Comparison of ENCODE assay signal across 14 cellular contexts in the genomic region with DNA sequence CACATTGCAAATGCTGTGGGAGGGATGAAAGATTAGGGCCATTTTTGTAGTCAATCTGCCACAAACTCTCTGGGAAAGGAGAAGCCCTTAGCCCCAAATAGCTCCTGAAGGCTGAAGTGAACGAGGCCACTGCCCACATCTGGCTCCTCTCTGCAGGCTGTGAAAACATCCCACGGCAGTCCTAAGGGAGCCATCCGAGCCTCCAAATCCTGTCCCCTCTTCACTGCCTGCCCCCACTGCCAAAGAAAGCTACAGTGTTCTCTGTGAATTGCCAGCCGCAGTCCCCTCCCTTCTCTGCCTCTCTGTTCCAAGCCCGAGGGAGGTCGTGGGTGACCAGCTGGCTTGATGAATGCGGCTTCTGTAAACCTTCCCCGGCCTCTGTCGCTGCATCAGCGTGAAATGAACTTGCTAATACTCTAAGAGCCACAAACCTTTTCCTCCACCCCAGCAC.
DNase-seq lines count a peak whose midpoint lies in the region; ATAC-seq, FAIRE-seq and TF ChIP-seq lines count a peak whose summit lies in the region.
"Had no signal": no experiment of that assay in that cellular context is flagged by ENCODE, and none has a peak within 500 bp of the region (broad histone marks: within the 10 kb centered on the region; RNA-seq: fewer than 3 reads in every experiment).

No MANE protein-coding gene starts in this region.

- no peaks in the 10 kb centered on the region for H3K9me1 ChIP-seq in K562 (ENCODE audit: control insufficient read depth, insufficient read depth, low read length)

- peak overlapping the region; percentile 25 for H3K4me3 Mint-ChIP-seq in neural crest cell
- H3K4me3 Mint-ChIP-seq in activated naive CD4-positive, alpha-beta T cell treated with anti-CD3 and anti-CD28 coated beads, Interleukin-2, amount 10 ng/mL, durations not matched to agents 7 days and 5 days: no peak overlapping the region
- H3K4me3 Mint-ChIP-seq: activated CD8-positive, alpha-beta T cell treated with anti-CD3 and anti-CD28 coated beads for 36 hours had no signal

- in situ Hi-C loops in K562 (cut with MboI): no loop called here

- 24% methylated on average over 5 of the region's 10 CpGs for WGBS in K562 (ENCODE audit: insufficient coverage, low coverage, missing lambda C conversion rate)
- WGBS in thyroid gland, 2 donors: 43 to 49% methylated on average over 7 to 10 of the region's 10 CpGs

- no peak for DNase-seq in K562 (ENCODE audit: extremely low read depth in 1 of 4, low spot score in 3 of 4)
- peak; percentile 73 to 96 (median 90) for DNase-seq in head of caudate nucleus
- peak; percentile 25 for DNase-seq in neural crest cell (ENCODE audit: low read depth, low spot score)
- DNase-seq in thyroid gland: peak; percentile 40 to 51
- DNase-seq in activated naive CD4-positive, alpha-beta T cell treated with anti-CD3 and anti-CD28 coated beads, Interleukin-2, amount 10 ng/mL, durations not matched to agents 7 days and 5 days: no peak
- DNase-seq in HT-29 (ENCODE audit: low spot score): no peak
- no peak for DNase-seq in NCI-H128 (lab: John Stamatoyannopoulos, UW; ENCODE audit: unreplicated experiment)
- DNase-seq: activated CD8-positive, alpha-beta T cell treated with anti-CD3 and anti-CD28 coated beads for 36 hours; DND-41; NCI-H1417 treated with DMSO at 0.1 percent for 48 hours; NCI-H345 had no signal

- FAIRE-seq in K562 (lab: Jason Lieb, UNC): no peak

- CTCF ChIA-PET in K562 (lab: Yijun Ruan, JAX; ENCODE audit: low intra/inter-chr PET ratio): interaction anchor here (2.4 kb wide), 1 partner anchor 127 kb away, joined by 7 read pairs; no protein-coding TSS in a partner anchor
- CTCF ChIA-PET in activated naive CD4-positive, alpha-beta T cell treated with anti-CD3 and anti-CD28 coated beads, Interleukin-2, amount 10 ng/mL, durations not matched to agents 7 days and 5 days (lab: Charles Lee): interaction anchor here (1.5 kb wide), 1 partner anchor 128 kb away, joined by 3 read pairs; no protein-coding TSS in a partner anchor

- H3K27me3 Mint-ChIP-seq in neural crest cell (ENCODE audit: low read depth): no peaks in the 10 kb centered on the region
- H3K27me3 Mint-ChIP-seq in activated naive CD4-positive, alpha-beta T cell treated with anti-CD3 and anti-CD28 coated beads, Interleukin-2, amount 10 ng/mL, durations not matched to agents 7 days and 5 days: peaks cover 10% of the 10 kb centered on the region

- intact Hi-C loops in K562 (cut with micrococcal nuclease) (no loop called here), head of caudate nucleus (cut with DNase I) (loop anchor here (5.0 kb wide), 1 partner anchor 127 kb away; no protein-coding TSS in a partner anchor), thyroid gland (cut with DNase I) (no loop called here)

- H3K9me3 ChIP-seq in K562 (replicated peaks; ENCODE audit: control insufficient read depth, insufficient read depth, low read depth, low read length) (no peaks in the 10 kb centered on the region), thyroid gland (no peaks in the 10 kb centered on the region)

- TF ChIP-seq CTCF in K562 (IDR thresholded peaks at IDR 0.05 in 2 of 3, conservative IDR thresholded peaks at IDR 0.05 in 1 of 3; ENCODE audit: insufficient read depth in 2 of 3, low read depth in 1 of 3, low read length in 3 of 3) (no peak), neural crest cell (conservative IDR thresholded peaks at IDR 0.05) (no peak), thyroid gland (IDR thresholded peaks at IDR 0.05) (no peak)

- H3K4me3 ChIP-seq in K562: no peak overlapping the region
- H3K4me3 ChIP-seq in thyroid gland (replicated peaks in 1 of 3): no peak overlapping the region

- peak overlapping the region; percentile 59 for H3K27ac Mint-ChIP-seq in neural crest cell (ENCODE audit: unreplicated experiment)
- H3K27ac Mint-ChIP-seq in activated naive CD4-positive, alpha-beta T cell treated with anti-CD3 and anti-CD28 coated beads, Interleukin-2, amount 10 ng/mL, durations not matched to agents 7 days and 5 days: no peak overlapping the region
- H3K27ac Mint-ChIP-seq: activated CD8-positive, alpha-beta T cell treated with anti-CD3 and anti-CD28 coated beads for 36 hours had no signal

- H3K4me1 Mint-ChIP-seq in neural crest cell: peaks cover 29% of the 10 kb centered on the region
- peaks cover 4% of the 10 kb centered on the region for H3K4me1 Mint-ChIP-seq in activated naive CD4-positive, alpha-beta T cell treated with anti-CD3 and anti-CD28 coated beads, Interleukin-2, amount 10 ng/mL, durations not matched to agents 7 days and 5 days

- TF ChIP-seq EP300 in K562 (IDR thresholded peaks at IDR 0.05; ENCODE audit: low read length): no peak

- H3K79me2 ChIP-seq in K562 (ENCODE audit: control insufficient read depth, insufficient read depth, low read length): no peaks in the 10 kb centered on the region

- TF ChIP-seq POLR2A in K562 (conservative IDR thresholded peaks at IDR 0.05) (no peak), thyroid gland (IDR thresholded peaks at IDR 0.05) (no peak)

- no peak for TF ChIP-seq RAD21 in K562 (CRISPR knock-in tag; conservative IDR thresholded peaks at IDR 0.05 in 1 of 2, IDR thresholded peaks at IDR 0.05 in 1 of 2)

- ATAC-seq in K562: no peak
- ATAC-seq: activated CD8-positive, alpha-beta T cell treated with anti-CD3 and anti-CD28 coated beads for 36 hours; HCT116 had no signal

- POLR2A ChIA-PET in K562 (lab: Yijun Ruan, JAX): no interaction called here

- no peaks in the 10 kb centered on the region for H3K9me3 Mint-ChIP-seq in neural crest cell
- H3K9me3 Mint-ChIP-seq in activated naive CD4-positive, alpha-beta T cell treated with anti-CD3 and anti-CD28 coated beads, Interleukin-2, amount 10 ng/mL, durations not matched to agents 7 days and 5 days: peaks cover 2% of the 10 kb centered on the region
- H3K9me3 Mint-ChIP-seq: activated CD8-positive, alpha-beta T cell treated with anti-CD3 and anti-CD28 coated beads for 36 hours had no signal

- H3K4me1 ChIP-seq in K562 (replicated peaks in 1 of 2; ENCODE audit: control insufficient read depth in 2 of 2, insufficient read depth in 2 of 2, low read length in 2 of 2): no peaks in the 10 kb centered on the region; a peak in 1 of 5 replicates
- peaks cover 50 to 52% of the 10 kb centered on the region in 2 donors for H3K4me1 ChIP-seq in thyroid gland

- no peak overlapping the region for H3K9ac ChIP-seq in K562 (ENCODE audit: insufficient read depth in 1 of 2, low read depth in 2 of 2, low read length in 2 of 2)
- H3K9ac ChIP-seq: KMS-11 had no signal

- H3K27me3 ChIP-seq in K562 (ENCODE audit: control insufficient read depth in 2 of 2, insufficient read depth in 2 of 2, low read length in 2 of 2) (no peaks in the 10 kb centered on the region), thyroid gland (no peaks in the 10 kb centered on the region)

- BruUV-seq in K562 (replicated peaks; lab: Mats Ljungman, UMichigan): no TSS peak

- no peaks in the 10 kb centered on the region for H4K20me1 ChIP-seq in K562 (replicated peaks; ENCODE audit: control insufficient read depth, insufficient read depth, low read length)

- H3K36me3 Mint-ChIP-seq in neural crest cell (ENCODE audit: low read depth): no peaks in the 10 kb centered on the region
- H3K36me3 Mint-ChIP-seq in activated naive CD4-positive, alpha-beta T cell treated with anti-CD3 and anti-CD28 coated beads, Interleukin-2, amount 10 ng/mL, durations not matched to agents 7 days and 5 days: no peaks in the 10 kb centered on the region

- no peak overlapping the region for H3K27ac ChIP-seq in K562 (ENCODE audit: extremely low read depth, low read depth, low read length)
- H3K27ac ChIP-seq in thyroid gland: peak overlapping the region; percentile 66 to 96 (median 89)
- H3K27ac ChIP-seq: C4-2B, KMS-11 had no signal

- no peak overlapping the region for H3K4me2 ChIP-seq in K562 (ENCODE audit: insufficient read depth, low read length)
- H3K4me2 ChIP-seq: KMS-11 had no signal

- peak overlapping the region; percentile 34; the same call in 1 of the 2 replicates for H2AFZ ChIP-seq in K562 (ENCODE audit: low read depth, low read length)

- no peaks in the 10 kb centered on the region for H3K36me3 ChIP-seq in K562 (ENCODE audit: control insufficient read depth, insufficient read depth, low read length)
- H3K36me3 ChIP-seq in thyroid gland: no peaks in the 10 kb centered on the region

TF ChIP-seq in K562, 482 proteins besides CTCF, POLR2A, EP300 and RAD21:
- TF ChIP-seq HMG20A (CRISPR knock-in tag; conservative IDR thresholded peaks at IDR 0.05) (no peak), HIVEP1 (CRISPR knock-in tag; IDR thresholded peaks at IDR 0.05) (no peak), RNF2 (IDR thresholded peaks at IDR 0.05) (no peak), ZBTB5 (IDR thresholded peaks at IDR 0.05) (no peak), ZNF232 (CRISPR knock-in tag; IDR thresholded peaks at IDR 0.05) (no peak), ZNF586 (CRISPR knock-in tag; conservative IDR thresholded peaks at IDR 0.05) (no peak)

Comparison
In these comparisons a context has a peak if more than half of its experiments do, and no peak if none do; other contexts are left out.
1. DNase-seq: peak in head of caudate nucleus (42 of 42), neural crest cell (single experiment) and thyroid gland (2 of 2); none in K562 (0 of 4), activated naive CD4-positive, alpha-beta T cell treated with anti-CD3 and anti-CD28 coated beads, Interleukin-2, amount 10 ng/mL, durations not matched to agents 7 days and 5 days (single experiment), HT-29 (single experiment) and NCI-H128 (single experiment).